ENCODE assay signal across 32 cellular contexts in the genomic region with DNA sequence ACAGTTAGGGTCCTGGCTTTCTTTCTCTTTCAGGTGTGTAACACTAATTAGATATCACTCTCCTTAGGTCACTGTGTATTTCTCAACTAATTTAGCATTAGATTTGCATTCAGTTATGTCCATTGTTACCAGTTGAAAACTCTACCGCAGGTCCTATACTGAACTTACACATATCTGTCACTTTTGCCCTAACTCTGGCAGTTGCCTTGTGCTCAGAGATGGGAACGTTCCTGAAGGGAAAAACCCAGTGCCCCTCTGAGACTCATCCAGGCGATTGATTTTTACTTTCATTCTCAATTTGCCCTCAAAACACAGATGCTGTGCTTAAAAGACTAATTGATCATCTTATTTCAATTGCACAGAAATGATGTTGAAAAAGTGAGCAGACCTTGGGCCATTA.
"Had no signal": no experiment of that assay in that cellular context is flagged by ENCODE, and none has a peak within 500 bp of the region (broad histone marks: within the 10 kb centered on the region; RNA-seq: fewer than 3 reads in every experiment).

No MANE protein-coding gene starts in this region.

- H3K79me2 ChIP-seq: hepatocyte had no signal

- H3K27me3 ChIP-seq: ascending aorta, breast epithelium, cardiac muscle cell, colonic mucosa, esophagus squamous epithelium, gastroesophageal sphincter, heart right ventricle, hepatocyte had no signal

- H3K27ac ChIP-seq: ascending aorta, breast epithelium, cardiac muscle cell, colonic mucosa, epithelial cell of prostate, esophagus squamous epithelium, gastroesophageal sphincter, heart right ventricle, hepatocyte, WERI-Rb-1 had no signal

- H3K9me3 Mint-ChIP-seq: activated B cell treated with CpG ODN at 0.5 μM for 24 hours; activated CD4-positive, alpha-beta memory T cell treated with anti-CD3 and anti-CD28 coated beads, Interleukin-2, amount 10 ng/mL, durations not matched to agents 7 days and 5 days; activated CD4-positive, alpha-beta T cell treated with anti-CD3 and anti-CD28 coated beads, Interleukin-2, amount 10 ng/mL, durations not matched to agents 7 days and 5 days; activated naive CD4-positive, alpha-beta T cell treated with anti-CD3 and anti-CD28 coated beads, Interleukin-2, amount 50 U/mL, for 24 hours; activated naive CD8-positive, alpha-beta T cell treated with anti-CD3 and anti-CD28 coated beads for 36 hours; activated naive CD8-positive, alpha-beta T cell treated with anti-CD3 and anti-CD28 coated beads, Interleukin-2, amount 50 U/mL, for 24 hours; activated T-cell treated with anti-CD3 and anti-CD28 coated beads, Interleukin-2, amount 50 U/mL, for 24 hours; activated T-helper 17 cell treated with anti-CD3 and anti-CD28 coated beads, Interleukin-2, amount 50 U/mL, for 72 hours; T-helper 1 cell treated with Interleukin-12 subunit alpha and Interleukin-12 subunit beta and Interleukin-4 antibody, amounts not matched to agents 30 μg/mL and 1 μg/mL, for 36 hours had no signal

- H3K4me1 ChIP-seq: ascending aorta, breast epithelium, colonic mucosa, gastroesophageal sphincter had no signal

- H3K4me2 ChIP-seq: hepatocyte had no signal

- H3K4me3 Mint-ChIP-seq: activated B cell treated with CpG ODN at 0.5 μM for 24 hours; activated CD4-positive, alpha-beta memory T cell treated with anti-CD3 and anti-CD28 coated beads, Interleukin-2, amount 10 ng/mL, durations not matched to agents 7 days and 5 days; activated CD4-positive, alpha-beta T cell treated with anti-CD3 and anti-CD28 coated beads, Interleukin-2, amount 10 ng/mL, durations not matched to agents 7 days and 5 days; activated naive CD4-positive, alpha-beta T cell treated with anti-CD3 and anti-CD28 coated beads, Interleukin-2, amount 50 U/mL, for 24 hours; activated naive CD8-positive, alpha-beta T cell treated with anti-CD3 and anti-CD28 coated beads for 36 hours; activated naive CD8-positive, alpha-beta T cell treated with anti-CD3 and anti-CD28 coated beads, Interleukin-2, amount 50 U/mL, for 24 hours; activated T-cell treated with anti-CD3 and anti-CD28 coated beads, Interleukin-2, amount 50 U/mL, for 24 hours; activated T-helper 17 cell treated with anti-CD3 and anti-CD28 coated beads, Interleukin-2, amount 50 U/mL, for 72 hours; brain; T-helper 1 cell treated with Interleukin-12 subunit alpha and Interleukin-12 subunit beta and Interleukin-4 antibody, amounts not matched to agents 30 μg/mL and 1 μg/mL, for 36 hours had no signal

- H3K27ac Mint-ChIP-seq: activated B cell treated with CpG ODN at 0.5 μM for 24 hours; activated CD4-positive, alpha-beta memory T cell treated with anti-CD3 and anti-CD28 coated beads, Interleukin-2, amount 10 ng/mL, durations not matched to agents 7 days and 5 days; activated CD4-positive, alpha-beta T cell treated with anti-CD3 and anti-CD28 coated beads, Interleukin-2, amount 10 ng/mL, durations not matched to agents 7 days and 5 days; activated naive CD4-positive, alpha-beta T cell treated with anti-CD3 and anti-CD28 coated beads, Interleukin-2, amount 50 U/mL, for 24 hours; activated naive CD8-positive, alpha-beta T cell treated with anti-CD3 and anti-CD28 coated beads for 36 hours; activated naive CD8-positive, alpha-beta T cell treated with anti-CD3 and anti-CD28 coated beads, Interleukin-2, amount 50 U/mL, for 24 hours; activated T-cell treated with anti-CD3 and anti-CD28 coated beads, Interleukin-2, amount 50 U/mL, for 24 hours; activated T-helper 17 cell treated with anti-CD3 and anti-CD28 coated beads, Interleukin-2, amount 50 U/mL, for 72 hours; T-helper 1 cell treated with Interleukin-12 subunit alpha and Interleukin-12 subunit beta and Interleukin-4 antibody, amounts not matched to agents 30 μg/mL and 1 μg/mL, for 36 hours had no signal

- H3K9me3 ChIP-seq: ascending aorta, breast epithelium, colonic mucosa, esophagus squamous epithelium, gastroesophageal sphincter, heart right ventricle had no signal

- DNase-seq: activated B cell treated with CpG ODN at 0.5 μM for 24 hours; activated CD4-positive, alpha-beta memory T cell treated with anti-CD3 and anti-CD28 coated beads, Interleukin-2, amount 10 ng/mL, durations not matched to agents 7 days and 5 days; activated CD4-positive, alpha-beta T cell treated with anti-CD3 and anti-CD28 coated beads, Interleukin-2, amount 10 ng/mL, durations not matched to agents 7 days and 5 days; activated CD4-positive, alpha-beta T cell treated with anti-CD3 and anti-CD28 coated beads, Interleukin-2, amount 50 U/mL, for 4 hours; activated CD8-positive, alpha-beta memory T cell treated with anti-CD3 and anti-CD28 coated beads, Interleukin-2, amount 50 U/mL, for 48 hours; activated effector memory CD4-positive, alpha-beta T cell treated with Interleukin-2 at 50 U/mL for 16 hours; activated gamma-delta T cell treated with Interleukin-2 at 50 U/mL for 16 hours; activated naive CD4-positive, alpha-beta T cell treated with Interleukin-2 at 50 U/mL for 16 hours; activated naive CD8-positive, alpha-beta T cell treated with anti-CD3 and anti-CD28 coated beads for 36 hours; activated naive CD8-positive, alpha-beta T cell treated with anti-CD3 and anti-CD28 coated beads, Interleukin-2, amount 50 U/mL, for 24 hours; activated T-cell treated with anti-CD3 and anti-CD28 coated beads for 4 hours; activated T-cell treated with anti-CD3 and anti-CD28 coated beads, Interleukin-2, amount 50 U/mL, for 24 hours; central memory CD4-positive, alpha-beta T cell; cerebellar nuclear complex; colonic mucosa; effector CD8-positive, alpha-beta T cell; esophagus squamous epithelium; foreskin melanocyte; heart right ventricle; T-helper 9 cell; WERI-Rb-1 had no signal

- H3K36me3 Mint-ChIP-seq: activated naive CD8-positive, alpha-beta T cell treated with anti-CD3 and anti-CD28 coated beads for 36 hours; brain had no signal

- H3K4me1 Mint-ChIP-seq: activated B cell treated with CpG ODN at 0.5 μM for 24 hours; activated CD4-positive, alpha-beta memory T cell treated with anti-CD3 and anti-CD28 coated beads, Interleukin-2, amount 10 ng/mL, durations not matched to agents 7 days and 5 days; activated CD4-positive, alpha-beta T cell treated with anti-CD3 and anti-CD28 coated beads, Interleukin-2, amount 10 ng/mL, durations not matched to agents 7 days and 5 days; activated naive CD4-positive, alpha-beta T cell treated with anti-CD3 and anti-CD28 coated beads, Interleukin-2, amount 50 U/mL, for 24 hours; activated naive CD8-positive, alpha-beta T cell treated with anti-CD3 and anti-CD28 coated beads for 36 hours; activated naive CD8-positive, alpha-beta T cell treated with anti-CD3 and anti-CD28 coated beads, Interleukin-2, amount 50 U/mL, for 24 hours; activated T-helper 17 cell treated with anti-CD3 and anti-CD28 coated beads, Interleukin-2, amount 50 U/mL, for 72 hours had no signal

- H3K4me3 ChIP-seq: ascending aorta, breast epithelium, cardiac muscle cell, colonic mucosa, esophagus squamous epithelium, gastroesophageal sphincter, heart right ventricle, hepatocyte had no signal

- ATAC-seq: activated CD4-positive, CD25-positive, alpha-beta regulatory T cell treated with anti-CD3 and anti-CD28 coated beads, Interleukin-2, amount 50 U/mL, for 24 hours; activated naive CD8-positive, alpha-beta T cell treated with anti-CD3 and anti-CD28 coated beads, Interleukin-2, amount 50 U/mL, for 24 hours; activated T-helper 17 cell treated with anti-CD3 and anti-CD28 coated beads, Interleukin-2, amount 50 U/mL, for 72 hours; gastroesophageal sphincter; heart right ventricle had no signal

- H3K36me3 ChIP-seq: ascending aorta, breast epithelium, cardiac muscle cell, colonic mucosa, esophagus squamous epithelium, gastroesophageal sphincter, heart right ventricle, WERI-Rb-1 had no signal

- H3K27me3 Mint-ChIP-seq: activated CD4-positive, alpha-beta memory T cell treated with anti-CD3 and anti-CD28 coated beads, Interleukin-2, amount 10 ng/mL, durations not matched to agents 7 days and 5 days; activated CD4-positive, alpha-beta T cell treated with anti-CD3 and anti-CD28 coated beads, Interleukin-2, amount 10 ng/mL, durations not matched to agents 7 days and 5 days; activated naive CD4-positive, alpha-beta T cell treated with anti-CD3 and anti-CD28 coated beads, Interleukin-2, amount 50 U/mL, for 24 hours; activated naive CD8-positive, alpha-beta T cell treated with anti-CD3 and anti-CD28 coated beads for 36 hours; activated naive CD8-positive, alpha-beta T cell treated with anti-CD3 and anti-CD28 coated beads, Interleukin-2, amount 50 U/mL, for 24 hours; activated T-cell treated with anti-CD3 and anti-CD28 coated beads, Interleukin-2, amount 50 U/mL, for 24 hours; activated T-helper 17 cell treated with anti-CD3 and anti-CD28 coated beads, Interleukin-2, amount 50 U/mL, for 72 hours had no signal

- H2AFZ ChIP-seq: hepatocyte had no signal
